ENCODE assay signal across 30 cellular contexts in genomic region chr11:12767022-12767421, GRCh38.
DNase-seq lines count a peak whose midpoint lies in the region; ATAC-seq, FAIRE-seq and TF ChIP-seq lines count a peak whose summit lies in the region.
"Had no signal": no experiment of that assay in that cellular context is flagged by ENCODE, and none has a peak within 500 bp of the region (broad histone marks: within the 10 kb centered on the region; RNA-seq: fewer than 3 reads in every experiment).

No MANE protein-coding gene starts in this region.

- H3K27me3 ChIP-seq in psoas muscle (ENCODE audit: insufficient read depth in 3 of 3, low read length in 2 of 3): no peaks in the 10 kb centered on the region
- H3K27me3 ChIP-seq in dorsolateral prefrontal cortex: no peaks in the 10 kb centered on the region
- no peaks in the 10 kb centered on the region for H3K27me3 ChIP-seq in foreskin keratinocyte
- H3K27me3 ChIP-seq: heart left ventricle, MG63 had no signal

- H3K4me3 ChIP-seq in foreskin fibroblast (ENCODE audit: low read depth in 1 of 2, low read length in 2 of 2) (no peak overlapping the region), psoas muscle (no peak overlapping the region), dorsolateral prefrontal cortex (no peak overlapping the region)
- H3K4me3 ChIP-seq: GM23248, heart left ventricle, MG63 had no signal

- POLR2A ChIA-PET in RWPE1 (lab: Yijun Ruan, JAX; ENCODE audit: low non-redundant PET): no interaction called here

- FAIRE-seq in RCC 7860 (lab: Jason Lieb, UNC): no peak
- FAIRE-seq: bronchial epithelial cell, endothelial cell of umbilical vein, keratinocyte had no signal

- no peak for TF ChIP-seq CTCF in RWPE1 (conservative IDR thresholded peaks at IDR 0.05; ENCODE audit: low read depth)
- TF ChIP-seq CTCF in foreskin fibroblast (IDR thresholded peaks at IDR 0.05; ENCODE audit: low read depth, low read length): no peak
- TF ChIP-seq CTCF in psoas muscle (IDR thresholded peaks at IDR 0.05): no peak
- TF ChIP-seq CTCF in dorsolateral prefrontal cortex (IDR thresholded peaks at IDR 0.05 in 54 of 56, conservative IDR thresholded peaks at IDR 0.05 in 2 of 56; ENCODE audit: low read depth in 1 of 56, partially characterized antibody in 56 of 56): no peak
- no peak for TF ChIP-seq CTCF in foreskin keratinocyte (conservative IDR thresholded peaks at IDR 0.05)

- peaks cover 97% of the 10 kb centered on the region for H3K4me1 ChIP-seq in psoas muscle
- H3K4me1 ChIP-seq in foreskin keratinocyte: peaks cover 29% of the 10 kb centered on the region

- intact Hi-C loops in psoas muscle (cut with DNase I) (loop anchor here in 1 of 2 donors (5.0 kb wide), 2 partner anchors 75 to 90 kb away; no protein-coding TSS in a partner anchor), dorsolateral prefrontal cortex (cut with DNase I) (no loop called here)

- ATAC-seq in psoas muscle (peak in 2 of 4 donors; percentile 23 to 24), foreskin keratinocyte (no peak), HG02970 (IDR thresholded peaks at IDR 0.05; ENCODE audit: low FRiP score, unreplicated experiment) (no peak)
- ATAC-seq: natural killer cell; stimulated activated naive CD8-positive, alpha-beta T cell treated with anti-CD3 and anti-CD28 coated beads, Interleukin-15, amount 100 ng/mL, for 72 hours had no signal

- H3K27ac ChIP-seq in RWPE1: peak overlapping the region; percentile 31; the same call in 1 of the 2 replicates
- H3K27ac ChIP-seq in psoas muscle: peak overlapping the region; percentile 83
- peak overlapping the region in 11 of 59 donors; percentile 1 to 70 (median 15) for H3K27ac ChIP-seq in dorsolateral prefrontal cortex
- H3K27ac ChIP-seq in foreskin keratinocyte: no peak overlapping the region
- H3K27ac ChIP-seq: GM23248, VCaP had no signal

- peaks cover 0 to 29% of the 10 kb centered on the region in 2 donors for H3K36me3 ChIP-seq in psoas muscle (ENCODE audit: insufficient read depth in 1 of 2, low read depth in 1 of 2)

- peak; percentile 20 for DNase-seq in AG08395 (ENCODE audit: low spot score)
- DNase-seq in RWPE1 (ENCODE audit: low spot score): no peak
- peak; percentile 35 to 52 for DNase-seq in foreskin fibroblast
- no peak for DNase-seq in psoas muscle
- DNase-seq in dorsolateral prefrontal cortex: no peak
- no peak for DNase-seq in foreskin keratinocyte
- DNase-seq in RCC 7860 (ENCODE audit: low spot score): no peak
- DNase-seq: activated CD4-positive, alpha-beta T cell treated with anti-CD3 and anti-CD28 coated beads for 48 hours; activated CD8-positive, alpha-beta memory T cell treated with anti-CD3 and anti-CD28 coated beads for 24 hours; activated naive CD4-positive, alpha-beta T cell treated with anti-CD3 and anti-CD28 coated beads, Interleukin-2, amount 50 U/mL, for 16 hours; activated T-cell treated with anti-CD3 and anti-CD28 coated beads for 4 hours; amygdala; CD4-positive, alpha-beta T cell; GM23248; heart left ventricle; KBM-7; MG63; natural killer cell; NCI-H1436 treated with DMSO at 0.1 percent for 48 hours; NCI-H2081 treated with DMSO at 0.1 percent for 48 hours; NCI-H226; NCI-H774; nucleus accumbens; stimulated activated naive CD8-positive, alpha-beta T cell treated with anti-CD3 and anti-CD28 coated beads, Interleukin-15, amount 100 ng/mL, for 72 hours; T1000 had no signal

- CTCF ChIA-PET in RWPE1 (lab: Yijun Ruan, JAX): interaction anchor here (0.7 kb wide), 1 partner anchor 9 kb away, joined by 3 read pairs; no protein-coding TSS in a partner anchor

- no peaks in the 10 kb centered on the region for H3K9me3 ChIP-seq in psoas muscle
- H3K9me3 ChIP-seq: heart left ventricle, MG63 had no signal

- 32 to 53% (median 38%) methylated on average over 3 of the region's 3 CpGs for WGBS in psoas muscle, 3 donors

Comparison
In these comparisons a context has a peak if more than half of its experiments do, and no peak if none do; other contexts are left out.
1. DNase-seq: peak in AG08395 (single experiment) and foreskin fibroblast (2 of 2); none in RWPE1 (single experiment), psoas muscle (0 of 2), dorsolateral prefrontal cortex (0 of 10), foreskin keratinocyte (0 of 2) and RCC 7860 (single experiment).